11 cellular contexts compared by ENCODE assay signal in the genomic region with DNA sequence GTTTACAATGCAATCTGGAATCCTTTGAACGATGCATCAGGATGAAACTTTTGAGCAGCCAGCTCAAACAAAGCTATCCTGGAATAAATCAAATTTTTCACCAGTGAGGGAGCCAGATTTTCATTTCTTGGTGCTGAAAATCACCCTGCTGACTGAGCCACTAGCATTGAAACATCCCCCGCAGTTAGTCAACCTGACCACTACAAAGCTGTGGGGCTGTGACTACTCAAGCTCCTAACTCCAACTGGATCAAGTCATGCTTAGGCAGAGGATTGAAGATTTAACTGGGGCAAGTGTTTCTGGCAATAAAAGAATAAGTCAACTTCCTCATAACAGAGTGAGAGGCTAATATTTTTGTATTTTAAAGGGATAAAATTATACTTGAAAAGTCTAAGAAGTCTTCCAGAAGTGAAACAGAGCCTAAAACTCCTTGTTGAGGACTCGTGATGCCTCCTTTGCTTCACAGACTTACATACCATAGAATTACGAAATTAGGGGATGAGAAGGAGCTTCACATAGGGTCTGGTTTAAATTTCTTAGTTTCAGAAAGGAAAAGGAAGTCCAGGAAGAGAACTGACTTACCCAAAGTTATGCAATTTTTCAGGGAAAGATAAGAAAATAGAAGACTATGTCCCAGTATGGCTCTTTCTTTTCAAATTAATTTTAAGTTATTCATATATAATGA.
DNase-seq lines count a peak whose midpoint lies in the region; ATAC-seq and TF ChIP-seq lines count a peak whose summit lies in the region.
"Had no signal": no experiment of that assay in that cellular context is flagged by ENCODE, and none has a peak within 500 bp of the region (broad histone marks: within the 10 kb centered on the region; RNA-seq: fewer than 3 reads in every experiment).

No MANE protein-coding gene starts in this region.

- H3K9me2 ChIP-seq in GM23338 (ENCODE audit: insufficient read depth) (no peaks in the 10 kb centered on the region), PC-3 (replicated peaks; ENCODE audit: low read length) (no peaks in the 10 kb centered on the region)

- TF ChIP-seq POLR2A in lower leg skin (IDR thresholded peaks at IDR 0.05): no peak

- POLR2A ChIA-PET in PC-3 (lab: Charles Lee; ENCODE audit: unreplicated experiment): interaction anchor here (0.6 kb wide), 1 partner anchor 127 kb away, joined by 4 read pairs; no protein-coding TSS in a partner anchor

- H3K27ac Mint-ChIP-seq in GM23338: no peak overlapping the region
- no peak overlapping the region for H3K27ac Mint-ChIP-seq in activated T-helper 2 cell treated with anti-CD3 and anti-CD28 coated beads, Interferon-gamma antibody, Interleukin-2, Interleukin-4, amounts not matched to agents 10 μg/mL and 5 μg/mL and 100 μg/mL, durations not matched to agents 14 hours and 24 hours and 36 hours
- H3K27ac Mint-ChIP-seq in activated T-cell treated with anti-CD3 and anti-CD28 coated beads, Interleukin-2, amount 50 U/mL, for 72 hours: no peak overlapping the region

- peaks cover 1% of the 10 kb centered on the region for H3K27me3 Mint-ChIP-seq in GM23338 (ENCODE audit: insufficient read depth, low read depth, poor library complexity)
- peaks cover 5% of the 10 kb centered on the region for H3K27me3 Mint-ChIP-seq in activated T-helper 2 cell treated with anti-CD3 and anti-CD28 coated beads, Interferon-gamma antibody, Interleukin-2, Interleukin-4, amounts not matched to agents 10 μg/mL and 5 μg/mL and 100 μg/mL, durations not matched to agents 14 hours and 24 hours and 36 hours (ENCODE audit: low read depth)
- no peaks in the 10 kb centered on the region for H3K27me3 Mint-ChIP-seq in activated T-cell treated with anti-CD3 and anti-CD28 coated beads, Interleukin-2, amount 50 U/mL, for 72 hours (ENCODE audit: low read depth)

- H3K4me2 ChIP-seq in GM23338 (no peak overlapping the region), PC-3 (ENCODE audit: low read length) (no peak overlapping the region)

- H2AFZ ChIP-seq in GM23338 (no peak overlapping the region), PC-3 (ENCODE audit: low read length) (no peak overlapping the region)

- 65 to 71% methylated on average over 4 of the region's 4 CpGs for WGBS in lower leg skin, 2 donors

- in situ Hi-C loops in ACHN (cut with HindIII; ENCODE audit: low pct_ligation_motif_present, low pct_unique_long_range_greater_than_20kb, low sequenced_read_pairs): no loop called here

- H4K20me1 ChIP-seq in GM23338 (replicated peaks; ENCODE audit: insufficient read depth): no peaks in the 10 kb centered on the region
- no peaks in the 10 kb centered on the region for H4K20me1 ChIP-seq in PC-3 (ENCODE audit: low read length)

- intact Hi-C loops in PC-3 (cut with micrococcal nuclease) (no loop called here), lower leg skin (cut with DNase I; ENCODE audit: low total_unique reads) (no loop called here)
- intact Hi-C loops in activated T-helper 2 cell treated with anti-CD3 and anti-CD28 coated beads, Interferon-gamma antibody, Interleukin-2, Interleukin-4, amounts not matched to agents 10 μg/mL and 5 μg/mL and 100 μg/mL, durations not matched to agents 14 hours and 24 hours and 36 hours (cut with micrococcal nuclease): no loop called here

- H3K4me1 ChIP-seq in GM23338 (ENCODE audit: insufficient read depth): 0 out of 2 replicates have a peak, but pooled peaks cover 3% of the 10 kb centered on the region
- no peaks in the 10 kb centered on the region for H3K4me1 ChIP-seq in PC-3 (ENCODE audit: insufficient read depth, low read length)

- CTCF ChIA-PET in PC-3 (lab: Charles Lee): interaction anchor here (0.7 to 1.1 kb wide), 2 partner anchors 17 to 132 kb away, joined by 3 read pairs; no protein-coding TSS in a partner anchor

- H3F3A ChIP-seq in GM23338 (replicated peaks; ENCODE audit: low read depth) (no peaks in the 10 kb centered on the region), PC-3 (ENCODE audit: low read length, unreplicated experiment) (no peaks in the 10 kb centered on the region)

- ATAC-seq in GM23338: peak; percentile 97
- ATAC-seq in PC-3: peak; percentile 87
- no peak for ATAC-seq in activated T-cell treated with anti-CD3 and anti-CD28 coated beads, Interleukin-2, amount 50 U/mL, for 72 hours (replicated peaks in 1 of 2)

- no peaks in the 10 kb centered on the region; the same call in 2 of the 3 replicates for H3K4me1 Mint-ChIP-seq in GM23338
- no peaks in the 10 kb centered on the region for H3K4me1 Mint-ChIP-seq in activated T-helper 2 cell treated with anti-CD3 and anti-CD28 coated beads, Interferon-gamma antibody, Interleukin-2, Interleukin-4, amounts not matched to agents 10 μg/mL and 5 μg/mL and 100 μg/mL, durations not matched to agents 14 hours and 24 hours and 36 hours (ENCODE audit: low read depth)
- H3K4me1 Mint-ChIP-seq in activated T-cell treated with anti-CD3 and anti-CD28 coated beads, Interleukin-2, amount 50 U/mL, for 72 hours (ENCODE audit: low read depth): no peaks in the 10 kb centered on the region

- H3K4me3 ChIP-seq in GM23338 (no peak overlapping the region), PC-3 (ENCODE audit: low read length) (no peak overlapping the region), fibroblast of pulmonary artery (replicated peaks; ENCODE audit: low read depth, low read length) (no peak overlapping the region), lower leg skin (ENCODE audit: low read depth, poor library complexity, severe bottlenecking) (no peak overlapping the region)

- H3K79me2 ChIP-seq in GM23338 (replicated peaks; ENCODE audit: insufficient read depth): no peaks in the 10 kb centered on the region
- no peaks in the 10 kb centered on the region for H3K79me2 ChIP-seq in PC-3 (ENCODE audit: low read length)

- H3K27ac ChIP-seq in GM23338 (ENCODE audit: low read depth) (no peak overlapping the region), PC-3 (ENCODE audit: low read length) (no peak overlapping the region)

- H3K27me3 ChIP-seq in GM23338 (ENCODE audit: insufficient read depth): no peaks in the 10 kb centered on the region
- H3K27me3 ChIP-seq in PC-3 (ENCODE audit: low read length): peaks cover 22% of the 10 kb centered on the region

- no peaks in the 10 kb centered on the region for H3K36me3 Mint-ChIP-seq in GM23338 (ENCODE audit: low read depth)
- no peaks in the 10 kb centered on the region for H3K36me3 Mint-ChIP-seq in activated T-helper 2 cell treated with anti-CD3 and anti-CD28 coated beads, Interferon-gamma antibody, Interleukin-2, Interleukin-4, amounts not matched to agents 10 μg/mL and 5 μg/mL and 100 μg/mL, durations not matched to agents 14 hours and 24 hours and 36 hours (ENCODE audit: low read depth)
- no peaks in the 10 kb centered on the region for H3K36me3 Mint-ChIP-seq in activated T-cell treated with anti-CD3 and anti-CD28 coated beads, Interleukin-2, amount 50 U/mL, for 72 hours (ENCODE audit: insufficient read depth in 2 of 2)

- DNase-seq in ACHN (peak; percentile 12), GM23338 (ENCODE audit: low spot score) (peak; percentile 77), PC-3 (peak; percentile 46), fibroblast of pulmonary artery (ENCODE audit: low read depth) (peak; percentile 67), lower leg skin (ENCODE audit: low spot score in 2 of 2) (no peak), cortex of kidney (lab: John Stamatoyannopoulos, UW) (no peak)
- no peak for DNase-seq in activated T-helper 2 cell treated with anti-CD3 and anti-CD28 coated beads, Interferon-gamma antibody, Interleukin-2, Interleukin-4, amounts not matched to agents 10 μg/mL and 5 μg/mL and 100 μg/mL, durations not matched to agents 14 hours and 24 hours and 36 hours (ENCODE audit: low spot score)
- no peak for DNase-seq in activated T-cell treated with anti-CD3 and anti-CD28 coated beads, Interleukin-2, amount 50 U/mL, for 72 hours
- DNase-seq: activated CD4-positive, alpha-beta T cell treated with anti-CD3 and anti-CD28 coated beads, Interleukin-2, amount 50 U/mL, for 1 hour; effector CD8-positive, alpha-beta T cell; NCI-H1092 had no signal

- peak; percentile 26 to 27; a peak in 3 of 4 replicates for TF ChIP-seq CTCF in GM23338 (conservative IDR thresholded peaks at IDR 0.05; ENCODE audit: low read depth in 2 of 2)
- peak; percentile 31; the same call in 1 of the 2 replicates for TF ChIP-seq CTCF in PC-3 (conservative IDR thresholded peaks at IDR 0.05; ENCODE audit: low read depth, low read length)
- TF ChIP-seq CTCF in fibroblast of pulmonary artery (IDR thresholded peaks at IDR 0.05; ENCODE audit: low read length, missing control alignments): peak; percentile 27
- no peak for TF ChIP-seq CTCF in lower leg skin (IDR thresholded peaks at IDR 0.05)

- H3K9me3 Mint-ChIP-seq in GM23338: no peaks in the 10 kb centered on the region; the same call in 2 of the 3 replicates
- no peaks in the 10 kb centered on the region for H3K9me3 Mint-ChIP-seq in activated T-helper 2 cell treated with anti-CD3 and anti-CD28 coated beads, Interferon-gamma antibody, Interleukin-2, Interleukin-4, amounts not matched to agents 10 μg/mL and 5 μg/mL and 100 μg/mL, durations not matched to agents 14 hours and 24 hours and 36 hours
- no peaks in the 10 kb centered on the region for H3K9me3 Mint-ChIP-seq in activated T-cell treated with anti-CD3 and anti-CD28 coated beads, Interleukin-2, amount 50 U/mL, for 72 hours

- no peak overlapping the region for H3K4me3 Mint-ChIP-seq in GM23338
- no peak overlapping the region for H3K4me3 Mint-ChIP-seq in activated T-helper 2 cell treated with anti-CD3 and anti-CD28 coated beads, Interferon-gamma antibody, Interleukin-2, Interleukin-4, amounts not matched to agents 10 μg/mL and 5 μg/mL and 100 μg/mL, durations not matched to agents 14 hours and 24 hours and 36 hours (ENCODE audit: low read depth)
- H3K4me3 Mint-ChIP-seq in activated T-cell treated with anti-CD3 and anti-CD28 coated beads, Interleukin-2, amount 50 U/mL, for 72 hours: no peak overlapping the region

- no TSS peak for BruUV-seq in PC-3 (replicated peaks; lab: Mats Ljungman, UMichigan)

- no peaks in the 10 kb centered on the region for H3K36me3 ChIP-seq in GM23338 (ENCODE audit: insufficient read depth)
- no peaks in the 10 kb centered on the region for H3K36me3 ChIP-seq in PC-3 (ENCODE audit: low read depth, low read length)

- no peaks in the 10 kb centered on the region for H3K9me3 ChIP-seq in PC-3 (ENCODE audit: low read length)

- no peak overlapping the region for H3K9ac ChIP-seq in PC-3 (ENCODE audit: low read length)

TF ChIP-seq in GM23338, 12 proteins besides CTCF, POLR2A, EP300 and RAD21 (continues in another document):
- TF ChIP-seq POLR2AphosphoS5 (IDR thresholded peaks at IDR 0.05; ENCODE audit: low read depth) (no peak), JUNB (IDR thresholded peaks at IDR 0.05; ENCODE audit: unreplicated experiment) (no peak)

Comparison
In these comparisons a context has a peak if more than half of its experiments do, and no peak if none do; other contexts are left out.
1. DNase-seq: peak in ACHN (single experiment), GM23338 (single experiment), PC-3 (single experiment) and fibroblast of pulmonary artery (single experiment); none in lower leg skin (0 of 2), activated T-helper 2 cell treated with anti-CD3 and anti-CD28 coated beads, Interferon-gamma antibody, Interleukin-2, Interleukin-4, amounts not matched to agents 10 μg/mL and 5 μg/mL and 100 μg/mL, durations not matched to agents 14 hours and 24 hours and 36 hours (single experiment), cortex of kidney (single experiment) and activated T-cell treated with anti-CD3 and anti-CD28 coated beads, Interleukin-2, amount 50 U/mL, for 72 hours (0 of 2).
2. ATAC-seq: peak in GM23338 (single experiment) and PC-3 (single experiment); none in activated T-cell treated with anti-CD3 and anti-CD28 coated beads, Interleukin-2, amount 50 U/mL, for 72 hours (0 of 2).
3. CTCF ChIP-seq: peak in GM23338 (2 of 2), PC-3 (single experiment) and fibroblast of pulmonary artery (single experiment); none in lower leg skin (0 of 3).